11 cellular contexts compared by ENCODE assay signal in the genomic region with DNA sequence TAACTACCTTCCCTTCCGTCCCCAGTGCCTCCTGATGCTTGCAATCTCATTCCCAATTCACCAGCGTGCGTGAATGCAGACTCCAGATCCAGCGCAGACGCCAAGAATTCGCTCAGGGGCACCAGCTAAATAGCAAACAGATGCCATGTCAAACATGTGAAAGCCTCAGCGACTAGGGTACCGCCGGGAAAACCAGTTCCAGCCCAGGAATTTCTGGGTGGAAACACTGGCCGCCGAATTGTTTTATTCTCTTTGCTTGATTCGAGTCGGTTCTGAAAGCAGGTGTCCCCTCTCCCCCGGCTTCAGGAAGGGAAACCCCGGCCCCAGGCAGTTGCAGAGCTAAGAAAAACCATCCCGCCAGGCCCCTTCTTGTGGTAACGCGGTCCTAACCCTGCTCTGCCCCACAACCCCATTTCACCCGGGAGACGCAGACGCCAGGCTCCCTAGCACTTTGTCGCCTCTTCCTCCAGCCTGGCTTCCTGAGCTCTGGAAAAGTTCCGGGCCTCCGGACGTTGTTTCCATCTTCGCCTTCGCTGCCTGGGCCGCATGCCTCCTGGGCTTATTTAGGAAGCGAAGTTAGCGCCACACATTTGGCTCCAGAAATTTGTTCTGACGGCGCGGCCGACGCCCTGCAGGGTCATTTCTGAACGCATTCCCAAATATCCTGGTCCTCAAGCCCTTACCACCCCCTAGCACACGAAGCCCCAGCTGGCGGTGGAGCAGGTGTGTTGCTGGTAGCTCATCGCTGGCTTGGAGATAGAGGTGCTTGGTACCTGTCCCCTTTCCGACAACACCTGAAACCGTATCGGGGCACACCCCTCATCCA. TPM values are rescaled to one million over a fixed set of nuclear protein-coding genes. Genes with fewer than 3 reads are reported as not detected.
DNase-seq lines count a peak whose midpoint lies in the region; ATAC-seq and TF ChIP-seq lines count a peak whose summit lies in the region.
"Had no signal": no experiment of that assay in that cellular context is flagged by ENCODE, and none has a peak within 500 bp of the region (broad histone marks: within the 10 kb centered on the region; RNA-seq: fewer than 3 reads in every experiment).

No MANE protein-coding gene starts in this region.

- no peak for TF ChIP-seq POLR2A in gastroesophageal sphincter (IDR thresholded peaks at IDR 0.05)

- H3K36me3 Mint-ChIP-seq in activated T-cell treated with anti-CD3 and anti-CD28 coated beads, Interleukin-2, amount 50 U/mL, for 4 hours (ENCODE audit: insufficient read depth), result no peaks in the 10 kb centered on the region
- H3K36me3 Mint-ChIP-seq in activated T-cell treated with anti-CD3 and anti-CD28 coated beads, Interleukin-2, amount 50 U/mL, for 24 hours (ENCODE audit: low read depth), result no peaks in the 10 kb centered on the region

- no peak overlapping the region for H3K27ac ChIP-seq in brain microvascular endothelial cell
- H3K27ac ChIP-seq in tibial artery, result peak overlapping the region; percentile 53 to 68
- peak overlapping the region in 2 of 4 donors; percentile 38 to 70 for H3K27ac ChIP-seq in gastroesophageal sphincter
- no peak overlapping the region for H3K27ac ChIP-seq in SJCRH30
- H3K27ac ChIP-seq: BLaER1 treated with 17β-estradiol and CSF1 and Interleukin-3, amounts not matched to agents 10 nM and 100 nM; SJSA1 had no signal

- ATAC-seq in activated T-cell treated with anti-CD3 and anti-CD28 coated beads, Interleukin-2, amount 50 U/mL, for 4 hours, result no peak
- ATAC-seq in gastroesophageal sphincter, result no peak

- DNase-seq in activated T-cell treated with anti-CD3 and anti-CD28 coated beads, Interleukin-2, amount 50 U/mL, for 4 hours, result no peak
- DNase-seq in activated T-cell treated with anti-CD3 and anti-CD28 coated beads, Interleukin-2, amount 50 U/mL, for 24 hours, result no peak
- DNase-seq in brain microvascular endothelial cell (no peak), kidney epithelial cell (ENCODE audit: low read depth) (no peak), tibial artery (peak in 1 of 2 donors; percentile 74), SJCRH30 (no peak), SK-N-DZ (ENCODE audit: low spot score) (no peak)

- TF ChIP-seq EP300 in gastroesophageal sphincter (IDR thresholded peaks at IDR 0.05), result no peak

- H3K36me3 ChIP-seq in brain microvascular endothelial cell (replicated peaks) (no peaks in the 10 kb centered on the region), kidney epithelial cell (ENCODE audit: control insufficient read depth, insufficient read depth, low read length) (no peaks in the 10 kb centered on the region), tibial artery (no peaks in the 10 kb centered on the region), gastroesophageal sphincter (no peaks in the 10 kb centered on the region), SJCRH30 (no peaks in the 10 kb centered on the region)
- H3K36me3 ChIP-seq: BLaER1 treated with 17β-estradiol and CSF1 and Interleukin-3, amounts not matched to agents 10 nM and 100 nM; SJSA1 had no signal

- peaks cover 57% of the 10 kb centered on the region for H3K27me3 Mint-ChIP-seq in activated T-cell treated with anti-CD3 and anti-CD28 coated beads, Interleukin-2, amount 50 U/mL, for 4 hours (ENCODE audit: low read depth)
- peaks cover 67% of the 10 kb centered on the region for H3K27me3 Mint-ChIP-seq in activated T-cell treated with anti-CD3 and anti-CD28 coated beads, Interleukin-2, amount 50 U/mL, for 24 hours

- H3K4me3 Mint-ChIP-seq in activated T-cell treated with anti-CD3 and anti-CD28 coated beads, Interleukin-2, amount 50 U/mL, for 4 hours, result peak overlapping the region; percentile 9
- H3K4me3 Mint-ChIP-seq in activated T-cell treated with anti-CD3 and anti-CD28 coated beads, Interleukin-2, amount 50 U/mL, for 24 hours, result no peak overlapping the region
- H3K4me3 Mint-ChIP-seq: neural crest cell had no signal

- no peaks in the 10 kb centered on the region for H3K9me3 Mint-ChIP-seq in activated T-cell treated with anti-CD3 and anti-CD28 coated beads, Interleukin-2, amount 50 U/mL, for 4 hours
- H3K9me3 Mint-ChIP-seq in activated T-cell treated with anti-CD3 and anti-CD28 coated beads, Interleukin-2, amount 50 U/mL, for 24 hours, result no peaks in the 10 kb centered on the region

- peak overlapping the region; percentile 56 for H3K4me3 ChIP-seq in brain microvascular endothelial cell (ENCODE audit: low read depth, low read length)
- H3K4me3 ChIP-seq in kidney epithelial cell (ENCODE audit: low read depth, low read length), result peak overlapping the region; percentile 41
- peak overlapping the region; percentile 53 to 59 for H3K4me3 ChIP-seq in tibial artery
- H3K4me3 ChIP-seq in gastroesophageal sphincter, result peak overlapping the region in 1 of 2 donors; percentile 43
- no peak overlapping the region for H3K4me3 ChIP-seq in SJCRH30
- H3K4me3 ChIP-seq: BLaER1 treated with 17β-estradiol and CSF1 and Interleukin-3, amounts not matched to agents 10 nM and 100 nM; SJSA1 had no signal

- H3K4me1 ChIP-seq in tibial artery (peaks cover 0 to 25% (median 17%) of the 10 kb centered on the region in 4 donors), gastroesophageal sphincter (peaks cover 0 to 25% (median 11%) of the 10 kb centered on the region in 3 donors), SJCRH30 (no peaks in the 10 kb centered on the region)
- H3K4me1 ChIP-seq: BLaER1 treated with 17β-estradiol and CSF1 and Interleukin-3, amounts not matched to agents 10 nM and 100 nM; SJSA1 had no signal

- intact Hi-C loops in tibial artery (cut with DNase I; ENCODE audit: low total_unique reads), result no loop called here

- WGBS in gastroesophageal sphincter (ENCODE audit: low coverage in 1 of 2), 2 donors, result 9% methylated on average over 26 of the region's 42 CpGs; no CpG with 5 or more reads in 1 of the 2 donors

- H3K27me3 ChIP-seq in brain microvascular endothelial cell (replicated peaks) (peaks cover 4% of the 10 kb centered on the region), kidney epithelial cell (ENCODE audit: control insufficient read depth, insufficient read depth, low read length) (peaks cover 22% of the 10 kb centered on the region), tibial artery (no peaks in the 10 kb centered on the region), gastroesophageal sphincter (peaks cover 75% of the 10 kb centered on the region), SJCRH30 (no peaks in the 10 kb centered on the region)
- H3K27me3 ChIP-seq: BLaER1 treated with 17β-estradiol and CSF1 and Interleukin-3, amounts not matched to agents 10 nM and 100 nM; SJSA1 had no signal

- in situ Hi-C loops in brain microvascular endothelial cell (cut with HindIII; ENCODE audit: low pct_ligation_motif_present, low sequenced_read_pairs), result no loop called here

- no peak overlapping the region for H3K27ac Mint-ChIP-seq in activated T-cell treated with anti-CD3 and anti-CD28 coated beads, Interleukin-2, amount 50 U/mL, for 24 hours

- TF ChIP-seq CTCF in brain microvascular endothelial cell (IDR thresholded peaks at IDR 0.05; ENCODE audit: low read depth, low read length, missing control alignments) (no peak), kidney epithelial cell (IDR thresholded peaks at IDR 0.05; ENCODE audit: insufficient read depth, low read length, poor library complexity, severe bottlenecking) (no peak), tibial artery (IDR thresholded peaks at IDR 0.05) (no peak), gastroesophageal sphincter (IDR thresholded peaks at IDR 0.05) (no peak)

- peaks cover 7% of the 10 kb centered on the region for H3K4me1 Mint-ChIP-seq in activated T-cell treated with anti-CD3 and anti-CD28 coated beads, Interleukin-2, amount 50 U/mL, for 4 hours (ENCODE audit: low read depth)
- H3K4me1 Mint-ChIP-seq in activated T-cell treated with anti-CD3 and anti-CD28 coated beads, Interleukin-2, amount 50 U/mL, for 24 hours (ENCODE audit: low read depth), result peaks cover 15% of the 10 kb centered on the region
- H3K4me1 Mint-ChIP-seq: neural crest cell had no signal

- H3K9me3 ChIP-seq in tibial artery (no peaks in the 10 kb centered on the region), gastroesophageal sphincter (no peaks in the 10 kb centered on the region), SJCRH30 (replicated peaks) (no peaks in the 10 kb centered on the region)
- H3K9me3 ChIP-seq: SJSA1 had no signal

RNA-seq across cellular contexts. Expression of a gene that starts 0.6 kb away (rescaled TPM):
- total RNA-seq in activated T-cell treated with anti-CD3 and anti-CD28 coated beads, Interleukin-2, amount 50 U/mL, for 4 hours, result not detected
- total RNA-seq in kidney epithelial cell (under 0.01 TPM in 1 of 2 replicates, not detected in the other), gastroesophageal sphincter (1 to 10 TPM; 3.0 to 5.5 (median 4.4) TPM)
- total RNA-seq in SJCRH30 (2014; rRNA removed; shearing (Covaris generic)), result 0.53 TPM in 2 replicates
- polyA plus RNA-seq in SK-N-DZ (2014; cell fraction: cytosol; rRNA removed), result 0.16 TPM in 1 of 2 replicates, not detected in the other
- polyA plus RNA-seq in SK-N-DZ (2014; cell fraction: nucleus; rRNA removed), result 0.09 and 0.16 TPM in 2 replicates

Comparison
In these comparisons a context has a peak if more than half of its experiments do, and no peak if none do; other contexts are left out.
1. H3K27ac ChIP-seq: peak in tibial artery (2 of 2); none in brain microvascular endothelial cell (single experiment) and SJCRH30 (single experiment).